16 cellular contexts compared by ENCODE assay signal in the genomic region with DNA sequence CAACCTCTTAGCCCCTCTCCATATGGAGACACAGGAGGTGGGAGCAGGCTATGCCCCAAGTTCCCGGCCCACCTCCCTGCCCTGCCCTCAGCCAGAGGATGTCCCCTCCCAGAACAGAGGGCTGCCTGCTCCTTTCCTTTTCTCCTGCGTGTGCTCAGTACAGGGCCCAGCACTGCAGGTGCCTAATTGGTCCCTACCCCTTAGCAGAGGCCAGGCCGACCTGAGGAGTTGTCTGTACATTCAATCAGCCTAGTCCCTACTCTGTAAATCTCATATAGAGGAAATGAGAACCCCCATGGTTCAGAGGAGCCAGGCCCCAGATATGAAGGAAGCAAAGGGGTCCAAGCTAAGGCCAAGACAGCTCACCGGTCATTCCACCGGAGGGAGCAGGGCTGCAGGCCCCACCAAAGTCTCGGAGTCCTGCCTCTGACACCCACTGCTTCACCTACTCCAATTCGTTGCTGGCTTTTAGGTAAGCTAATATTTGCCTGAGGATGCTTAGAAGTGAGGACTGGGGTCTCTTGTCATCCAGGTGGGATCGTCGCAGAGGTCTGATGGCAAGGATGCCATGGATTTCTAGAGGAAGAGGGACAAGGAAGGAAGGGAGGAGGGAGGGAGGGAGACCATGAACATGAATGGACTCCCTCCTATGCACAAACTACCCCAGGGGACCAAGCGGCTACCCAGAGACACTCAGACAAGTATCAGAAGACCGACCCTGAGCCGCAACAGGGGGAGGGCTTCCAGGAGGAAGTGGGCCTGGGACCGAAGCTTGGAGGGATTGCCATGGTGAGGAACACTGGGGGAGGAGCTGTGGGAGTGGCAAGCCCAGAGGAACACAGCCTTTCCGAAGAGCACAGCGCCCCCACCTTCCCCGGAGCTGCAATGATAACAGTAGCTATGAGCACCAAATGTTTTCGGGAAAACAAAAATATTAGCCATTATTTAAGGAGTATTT. TPM values are rescaled to one million over a fixed set of nuclear protein-coding genes. Genes with fewer than 3 reads are reported as not detected.
A peak's percentile ranks its signal among the peaks of the same experiment; 100 is the strongest.
DNase-seq lines count a peak whose midpoint lies in the region; ATAC-seq, FAIRE-seq and TF ChIP-seq lines count a peak whose summit lies in the region.
"Had no signal": no experiment of that assay in that cellular context is flagged by ENCODE, and none has a peak within 500 bp of the region (broad histone marks: within the 10 kb centered on the region; RNA-seq: fewer than 3 reads in every experiment).

No MANE protein-coding gene starts in this region.

- TF ChIP-seq EP300 in A549 (IDR thresholded peaks at IDR 0.05), result no peak

- H3K4me1 ChIP-seq in A549, result no peaks in the 10 kb centered on the region
- H3K4me1 ChIP-seq in GM23248 (ENCODE audit: insufficient read depth), result no peaks in the 10 kb centered on the region
- H3K4me1 ChIP-seq: body of pancreas, sigmoid colon, testis had no signal

- no peak for TF ChIP-seq CTCF in A549 (IDR thresholded peaks at IDR 0.05)

- no peak for TF ChIP-seq POLR2A in A549 (IDR thresholded peaks at IDR 0.05; ENCODE audit: low read length)

- no peaks in the 10 kb centered on the region for H3K79me2 ChIP-seq in GM23248 (ENCODE audit: insufficient read depth)

- H3K9me2 ChIP-seq in GM23248 (ENCODE audit: insufficient read depth), result no peaks in the 10 kb centered on the region

- H3K4me2 ChIP-seq in A549 (no peak overlapping the region), GM23248 (ENCODE audit: unreplicated experiment) (no peak overlapping the region)

- POLR2A ChIA-PET in A549 (lab: Yijun Ruan, JAX) (no interaction called here), HEK293T (lab: Yijun Ruan, JAX) (interaction anchor here (0.6 kb wide), 1 partner anchor 30 kb away, joined by 4 read pairs; a partner anchor contains a TSS)

- no peaks in the 10 kb centered on the region for H3K27me3 ChIP-seq in GM23248 (replicated peaks; ENCODE audit: insufficient read depth)
- H3K27me3 ChIP-seq: body of pancreas, sigmoid colon, testis had no signal

- H3K9me3 ChIP-seq in A549 (no peaks in the 10 kb centered on the region), GM23248 (ENCODE audit: low read depth) (no peaks in the 10 kb centered on the region)
- H3K9me3 ChIP-seq: body of pancreas, testis had no signal

- CTCF ChIA-PET in A549 (lab: Yijun Ruan, JAX) (interaction anchor here (1.0 to 1.4 kb wide), 6 partner anchors 10 to 48 kb away, joined by 3 to 6 read pairs (median 4); no protein-coding TSS in a partner anchor), HEK293T (lab: Yijun Ruan, JAX) (interaction anchor here (0.6 to 2.3 kb wide), 6 partner anchors 8 to 27 kb away, joined by 3 to 10 read pairs (median 4); no protein-coding TSS in a partner anchor)

- no peaks in the 10 kb centered on the region for H3K36me3 ChIP-seq in GM23248 (ENCODE audit: low read depth)
- H3K36me3 ChIP-seq: sigmoid colon had no signal

- FAIRE-seq in A549 (lab: Jason Lieb, UNC), result no peak

- TF ChIP-seq RAD21 in A549 (conservative IDR thresholded peaks at IDR 0.05 in 1 of 2, IDR thresholded peaks at IDR 0.05 in 1 of 2), result no peak

- no peaks in the 10 kb centered on the region for H3F3A ChIP-seq in GM23248 (ENCODE audit: insufficient read depth)

- H3K27ac ChIP-seq in A549 (no peak overlapping the region), GM23248 (no peak overlapping the region)
- H3K27ac ChIP-seq: body of pancreas, sigmoid colon, testis had no signal

- 62% methylated on average over 15 of the region's 17 CpGs for WGBS in A549 (ENCODE audit: missing lambda C conversion rate)
- WGBS in GM23248 (ENCODE audit: low coverage in 1 of 2, low lambda C conversion rate in 2 of 2, missing lambda C conversion rate in 2 of 2), 2 experiments, result 72 to 76% methylated on average over 17 of the region's 17 CpGs

- in situ Hi-C loops in GM23248 (cut with MboI), result no loop called here

- no peaks in the 10 kb centered on the region for H4K20me1 ChIP-seq in GM23248 (ENCODE audit: insufficient read depth)

- H3K4me3 ChIP-seq in A549 (no peak overlapping the region), GM23248 (no peak overlapping the region)
- H3K4me3 ChIP-seq: body of pancreas, sigmoid colon, testis had no signal

- no peak overlapping the region for H3K9ac ChIP-seq in GM23248

- DNase-seq in A549 (ENCODE audit: low read depth in 1 of 2, low spot score in 1 of 2) (no peak), HEK293T (ENCODE audit: extremely low spot score) (peak; percentile 47), amniotic epithelial cell (ENCODE audit: low read depth) (peak; percentile 41), iPS-NIHi7 (ENCODE audit: extremely low spot score) (peak; percentile 90), GM23248 (no peak), epidermal melanocyte (ENCODE audit: insufficient read length, low spot score) (no peak), NAMALWA (ENCODE audit: low spot score) (no peak), LoVo (ENCODE audit: low spot score) (no peak)
- DNase-seq: AML-193, body of pancreas, EL, erythroblast, immature natural killer cell, NCI-H2029, sigmoid colon, testis had no signal

- H2AFZ ChIP-seq in GM23248, result no peak overlapping the region

- ATAC-seq in A549, result peak; percentile 37 to 85; a peak in 3 of 6 replicates
- ATAC-seq: body of pancreas had no signal

TF ChIP-seq in A549, 52 proteins besides CTCF, POLR2A, EP300 and RAD21:
- TF ChIP-seq, protein P1, sequence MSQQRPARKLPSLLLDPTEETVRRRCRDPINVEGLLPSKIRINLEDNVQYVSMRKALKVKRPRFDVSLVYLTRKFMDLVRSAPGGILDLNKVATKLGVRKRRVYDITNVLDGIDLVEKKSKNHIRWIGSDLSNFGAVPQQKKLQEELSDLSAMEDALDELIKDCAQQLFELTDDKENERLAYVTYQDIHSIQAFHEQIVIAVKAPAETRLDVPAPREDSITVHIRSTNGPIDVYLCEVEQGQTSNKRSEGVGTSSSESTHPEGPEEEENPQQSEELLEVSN (IDR thresholded peaks at IDR 0.05; ENCODE audit: borderline replicate concordance, low read depth), result no peak
- TF ChIP-seq PHF8 (IDR thresholded peaks at IDR 0.05; ENCODE audit: borderline replicate concordance, low read depth), result no peak
- TF ChIP-seq, protein P2, sequence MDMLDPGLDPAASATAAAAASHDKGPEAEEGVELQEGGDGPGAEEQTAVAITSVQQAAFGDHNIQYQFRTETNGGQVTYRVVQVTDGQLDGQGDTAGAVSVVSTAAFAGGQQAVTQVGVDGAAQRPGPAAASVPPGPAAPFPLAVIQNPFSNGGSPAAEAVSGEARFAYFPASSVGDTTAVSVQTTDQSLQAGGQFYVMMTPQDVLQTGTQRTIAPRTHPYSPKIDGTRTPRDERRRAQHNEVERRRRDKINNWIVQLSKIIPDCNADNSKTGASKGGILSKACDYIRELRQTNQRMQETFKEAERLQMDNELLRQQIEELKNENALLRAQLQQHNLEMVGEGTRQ (IDR thresholded peaks at IDR 0.05), result no peak
- no peak for TF ChIP-seq EHF (CRISPR knock-in tag; IDR thresholded peaks at IDR 0.05)
TF ChIP-seq in A549: peak in this region for 0.

TF ChIP-seq in HEK293T, 16 proteins besides CTCF, POLR2A, EP300 and RAD21:
- TF ChIP-seq FOXM1 (IDR thresholded peaks at IDR 0.05; ENCODE audit: borderline replicate concordance), result no peak
- no peak for TF ChIP-seq TARDBP (IDR thresholded peaks at IDR 0.05)
- no peak for TF ChIP-seq FOXA1 (IDR thresholded peaks at IDR 0.05)
- TF ChIP-seq SUZ12 (IDR thresholded peaks at IDR 0.05), result no peak
- no peak for TF ChIP-seq SP1 (IDR thresholded peaks at IDR 0.05)
- TF ChIP-seq ZNF384 (IDR thresholded peaks at IDR 0.05), result no peak
- TF ChIP-seq LEF1 (IDR thresholded peaks at IDR 0.05; ENCODE audit: borderline replicate concordance), result no peak
- no peak for TF ChIP-seq BHLHE40 (IDR thresholded peaks at IDR 0.05; ENCODE audit: borderline replicate concordance)
- TF ChIP-seq HDGF (IDR thresholded peaks at IDR 0.05; ENCODE audit: borderline replicate concordance), result no peak
- TF ChIP-seq FOXK2 (IDR thresholded peaks at IDR 0.05), result no peak
- TF ChIP-seq NFRKB (IDR thresholded peaks at IDR 0.05), result no peak
- TF ChIP-seq, protein P3, sequence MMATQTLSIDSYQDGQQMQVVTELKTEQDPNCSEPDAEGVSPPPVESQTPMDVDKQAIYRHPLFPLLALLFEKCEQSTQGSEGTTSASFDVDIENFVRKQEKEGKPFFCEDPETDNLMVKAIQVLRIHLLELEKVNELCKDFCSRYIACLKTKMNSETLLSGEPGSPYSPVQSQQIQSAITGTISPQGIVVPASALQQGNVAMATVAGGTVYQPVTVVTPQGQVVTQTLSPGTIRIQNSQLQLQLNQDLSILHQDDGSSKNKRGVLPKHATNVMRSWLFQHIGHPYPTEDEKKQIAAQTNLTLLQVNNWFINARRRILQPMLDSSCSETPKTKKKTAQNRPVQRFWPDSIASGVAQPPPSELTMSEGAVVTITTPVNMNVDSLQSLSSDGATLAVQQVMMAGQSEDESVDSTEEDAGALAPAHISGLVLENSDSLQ (IDR thresholded peaks at IDR 0.05), result no peak
- no peak for TF ChIP-seq L3MBTL2 (conservative IDR thresholded peaks at IDR 0.05)
- no peak for TF ChIP-seq CTBP1 (IDR thresholded peaks at IDR 0.05; ENCODE audit: borderline replicate concordance)
- no peak for TF ChIP-seq ELF4 (IDR thresholded peaks at IDR 0.05)
- TF ChIP-seq ARNT (IDR thresholded peaks at IDR 0.05), result no peak

RNA-seq across cellular contexts. Expression of a gene that starts 30.4 kb away (rescaled TPM):
- polyA plus RNA-seq in A549 (2011; rRNA removed) (0.05 and 0.10 TPM in 2 replicates), A549 (2017; fragmentation: RNase III; extraction: RNeasy Plus Mini Kit Qiagen cat#74134 plus additional on column Dnase treatment) (0.18 to 0.25 TPM (median 0.22 TPM) in 3 replicates), GM23248 (2016; fragmentation: Nextera tagmentation; extraction: Ambion mirVana) (not detected in 2 replicates)
- 0.16 and 0.27 TPM in 2 replicates for polyA plus RNA-seq in A549 (2012; cell fraction: cytosol; rRNA removed)
- polyA plus RNA-seq in A549 (2012; cell fraction: nucleus; rRNA removed), result 0.22 and 0.47 TPM in 2 replicates
- 0.15 and 0.17 TPM in 2 replicates for polyA minus RNA-seq in A549 (2011; rRNA and poly(A)+ RNA removed)
- not detected in 2 replicates for total RNA-seq in GM23248 (2014; rRNA removed; shearing (Covaris generic))
- polyA plus RNA-seq: immature natural killer cell had no signal

Comparison
In these comparisons a context has a peak if more than half of its experiments do, and no peak if none do; other contexts are left out.
1. DNase-seq: peak in HEK293T (single experiment), amniotic epithelial cell (single experiment) and iPS-NIHi7 (single experiment); none in A549 (0 of 2), GM23248 (single experiment), epidermal melanocyte (single experiment), NAMALWA (single experiment) and LoVo (single experiment).